ENCODE assay signal across 8 cellular contexts in the genomic region with DNA sequence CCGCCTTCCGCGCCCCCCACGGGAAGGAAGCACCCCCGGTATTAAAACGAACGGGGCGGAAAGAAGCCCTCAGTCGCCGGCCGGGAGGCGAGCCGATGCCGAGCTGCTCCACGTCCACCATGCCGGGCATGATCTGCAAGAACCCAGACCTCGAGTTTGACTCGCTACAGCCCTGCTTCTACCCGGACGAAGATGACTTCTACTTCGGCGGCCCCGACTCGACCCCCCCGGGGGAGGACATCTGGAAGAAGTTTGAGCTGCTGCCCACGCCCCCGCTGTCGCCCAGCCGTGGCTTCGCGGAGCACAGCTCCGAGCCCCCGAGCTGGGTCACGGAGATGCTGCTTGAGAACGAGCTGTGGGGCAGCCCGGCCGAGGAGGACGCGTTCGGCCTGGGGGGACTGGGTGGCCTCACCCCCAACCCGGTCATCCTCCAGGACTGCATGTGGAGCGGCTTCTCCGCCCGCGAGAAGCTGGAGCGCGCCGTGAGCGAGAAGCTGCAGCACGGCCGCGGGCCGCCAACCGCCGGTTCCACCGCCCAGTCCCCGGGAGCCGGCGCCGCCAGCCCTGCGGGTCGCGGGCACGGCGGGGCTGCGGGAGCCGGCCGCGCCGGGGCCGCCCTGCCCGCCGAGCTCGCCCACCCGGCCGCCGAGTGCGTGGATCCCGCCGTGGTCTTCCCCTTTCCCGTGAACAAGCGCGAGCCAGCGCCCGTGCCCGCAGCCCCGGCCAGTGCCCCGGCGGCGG. TPM values are rescaled to one million over a fixed set of nuclear protein-coding genes. Genes with fewer than 3 reads are reported as not detected.
DNase-seq lines count a peak whose midpoint lies in the region; ATAC-seq and TF ChIP-seq lines count a peak whose summit lies in the region.

No MANE protein-coding gene starts in this region.

- 0 to 1% methylated on average over 69 to 74 of the region's 90 CpGs for WGBS in mesodermal cell (ENCODE audit: insufficient coverage in 2 of 2), 2 experiments
- WGBS in tibial nerve, 2 donors = 0% methylated on average over 18 to 33 of the region's 90 CpGs

- H3K27me3 ChIP-seq in BE2C (peaks cover 55% of the 10 kb centered on the region), tibial nerve (peaks cover 0 to 45% of the 10 kb centered on the region in 2 donors)

- TF ChIP-seq CTCF in BE2C (IDR thresholded peaks at IDR 0.05; ENCODE audit: low read depth, low read length) (no peak), choroid plexus epithelial cell (conservative IDR thresholded peaks at IDR 0.05; ENCODE audit: low read depth, low read length) (no peak), tibial nerve (IDR thresholded peaks at IDR 0.05) (no peak)

- ATAC-seq in GM18498 (IDR thresholded peaks at IDR 0.05; ENCODE audit: unreplicated experiment) = no peak

- TF ChIP-seq EP300 in tibial nerve (IDR thresholded peaks at IDR 0.05) = no peak

- H3K4me1 ChIP-seq in BE2C (peaks cover 26% of the 10 kb centered on the region), mesodermal cell (ENCODE audit: control insufficient read depth, insufficient read depth, low read length, poor library complexity, severe bottlenecking) (peaks cover 12% of the 10 kb centered on the region), tibial nerve (peaks cover 0 to 51% (median 30%) of the 10 kb centered on the region in 4 donors)

- H3K4me3 ChIP-seq in BE2C (ENCODE audit: low read depth, low read length) (peak overlapping the region; percentile 0), choroid plexus epithelial cell (ENCODE audit: low read depth, low read length) (peak overlapping the region; percentile 30), mesodermal cell (ENCODE audit: extremely low read depth, insufficient read depth, low read length, poor library complexity, severe bottlenecking) (peak overlapping the region; percentile 62), tibial nerve (peak overlapping the region; percentile 35 to 63 (median 53))

- TF ChIP-seq POLR2A in tibial nerve (IDR thresholded peaks at IDR 0.05) = no peak

- H3K9me3 ChIP-seq in BE2C = peaks cover 3% of the 10 kb centered on the region; the same call in 1 of the 2 replicates
- no peaks in the 10 kb centered on the region for H3K9me3 ChIP-seq in mesodermal cell (ENCODE audit: control insufficient read depth, low read length)
- no peaks in the 10 kb centered on the region for H3K9me3 ChIP-seq in tibial nerve

- peak overlapping the region; percentile 23 for H3K27ac ChIP-seq in mesodermal cell (ENCODE audit: low read depth, low read length, severe bottlenecking)
- peak overlapping the region; percentile 34 to 83 (median 64) for H3K27ac ChIP-seq in tibial nerve

- H3K36me3 ChIP-seq in BE2C = peaks cover 49% of the 10 kb centered on the region
- H3K36me3 ChIP-seq in mesodermal cell (ENCODE audit: control insufficient read depth, insufficient read depth, low read length) = peaks cover 14% of the 10 kb centered on the region
- peaks cover 0 to 9% (median 0%) of the 10 kb centered on the region in 3 donors for H3K36me3 ChIP-seq in tibial nerve

- peak; percentile 100 for DNase-seq in BE2C
- peak; percentile 40 for DNase-seq in HuH-7.5 (ENCODE audit: low spot score)
- no peak for DNase-seq in choroid plexus epithelial cell (ENCODE audit: low read depth)
- DNase-seq in tibial nerve (ENCODE audit: low spot score in 2 of 2) = no peak
- DNase-seq in NCI-H2029 (lab: John Stamatoyannopoulos, UW) = no peak
- no peak for DNase-seq in activated gamma-delta T cell (lab: John Stamatoyannopoulos, UW)

RNA-seq across cellular contexts. Expression of gene MYCN, which starts 1.8 kb away (rescaled TPM):
- polyA plus RNA-seq in BE2C (2012; ENCODE audit: insufficient read depth, insufficient read length, low read depth) = 1,296 TPM
- polyA plus RNA-seq in mesodermal cell (2013, experiment 1 of 2) = 16.4 TPM
- polyA plus RNA-seq in mesodermal cell (2013, experiment 2 of 2) = 16.5 TPM
- total RNA-seq in tibial nerve = 1 to 10 TPM; 4.1 to 9.9 (median 6.9) TPM

Comparison
In these comparisons a context has a peak if more than half of its experiments do, and no peak if none do; other contexts are left out.
1. DNase-seq: peak in BE2C (single experiment) and HuH-7.5 (single experiment); none in choroid plexus epithelial cell (single experiment), tibial nerve (0 of 2), NCI-H2029 (single experiment) and activated gamma-delta T cell (single experiment).
2. H3K4me3 ChIP-seq: peak in every context shown above with its lines; median percentile 62 in mesodermal cell; 53 in tibial nerve; 30 in choroid plexus epithelial cell; 0 in BE2C.